Comparison of ENCODE assay signal across 8 cellular contexts in genomic region chr10:93702278-93703001, GRCh38. TPM values are rescaled to one million over a fixed set of nuclear protein-coding genes. Genes with fewer than 3 reads are reported as not detected.
DNase-seq lines count a peak whose midpoint lies in the region; ATAC-seq and TF ChIP-seq lines count a peak whose summit lies in the region.

Gene FRA10AC1 (minus strand): TSS chr10:93702592. CDS start chr10:93700106, 2,486 bp downstream.

- H3K36me3 ChIP-seq in endodermal cell (ENCODE audit: control insufficient read depth, insufficient read depth, low read length) = peaks cover 19% of the 10 kb centered on the region

- H3K27me3 Mint-ChIP-seq in endodermal cell (ENCODE audit: insufficient read depth) = no peaks in the 10 kb centered on the region

- H3K4me1 Mint-ChIP-seq in endodermal cell = peaks cover 12% of the 10 kb centered on the region

- H3K4me1 ChIP-seq in endodermal cell (ENCODE audit: control insufficient read depth, insufficient read depth, low read length) = no peaks in the 10 kb centered on the region

- no peaks in the 10 kb centered on the region for H3K9me3 Mint-ChIP-seq in endodermal cell

- 1% methylated on average over 29 to 51 of the region's 51 CpGs for WGBS in endodermal cell (ENCODE audit: insufficient coverage in 1 of 2, insufficient read length in 1 of 2), 2 experiments

- TF ChIP-seq CTCF in endodermal cell (conservative IDR thresholded peaks at IDR 0.05) = peak; percentile 76

- H3K27ac ChIP-seq in endodermal cell (ENCODE audit: low read depth, low read length) = peak within 1 kb of the TSS; percentile 75

- peak within 1 kb of the TSS; percentile 75 for H3K9ac ChIP-seq in endodermal cell (ENCODE audit: extremely low read depth, low read length, poor library complexity, severe bottlenecking)

- no peak within 1 kb of the TSS for H3K4me3 Mint-ChIP-seq in endodermal cell

- peak; percentile 61 for DNase-seq in COR-L47 (lab: John Stamatoyannopoulos, UW)
- peak; percentile 61 for DNase-seq in HS-5 (ENCODE audit: low read depth)
- DNase-seq in NK-92 (lab: John Stamatoyannopoulos, UW; ENCODE audit: unreplicated experiment) = peak; percentile 30
- peak; percentile 79 to 83 for DNase-seq in activated CD8-positive, alpha-beta memory T cell treated with anti-CD3 and anti-CD28 coated beads for 4 hours (ENCODE audit: low read depth in 2 of 2)
- peak; percentile 98 for DNase-seq in endodermal cell
- peak; percentile 97 for DNase-seq in mesenteric fat pad (ENCODE audit: low spot score)
- peak; percentile 76 for DNase-seq in stimulated activated CD8-positive, alpha-beta memory T cell treated with anti-CD3 and anti-CD28 coated beads, Interleukin-15, amount 100 ng/mL, for 1 hour (ENCODE audit: low read depth)

- H3K4me3 ChIP-seq in endodermal cell (ENCODE audit: low read length) = peak within 1 kb of the TSS; percentile 97

- H3K9me3 ChIP-seq in endodermal cell (ENCODE audit: control insufficient read depth, low read length) = no peaks in the 10 kb centered on the region

- H3K27ac Mint-ChIP-seq in endodermal cell = no peak within 1 kb of the TSS

- peaks cover 6% of the 10 kb centered on the region for H3K36me3 Mint-ChIP-seq in endodermal cell (ENCODE audit: low read depth)

- no peaks in the 10 kb centered on the region for H3K27me3 ChIP-seq in endodermal cell (ENCODE audit: control insufficient read depth, insufficient read depth, low read length, poor library complexity, severe bottlenecking)

- peak; percentile 70 for ATAC-seq in GM19468 (IDR thresholded peaks at IDR 0.05; ENCODE audit: extremely low read depth, unreplicated experiment)

RNA-seq across cellular contexts. Expression of gene FRA10AC1, which starts in this region (rescaled TPM):
- total RNA-seq in endodermal cell = 10 to 100 TPM; 16.5 to 28.3 TPM
- 19.9 TPM for polyA plus RNA-seq in endodermal cell (2013, experiment 1 of 2)
- polyA plus RNA-seq in endodermal cell (2013, experiment 2 of 2) = 27.4 TPM
- total RNA-seq in mesenteric fat pad = 18.4 TPM

Comparison
In these comparisons a context has a peak if more than half of its experiments do, and no peak if none do; other contexts are left out.
1. Peak in every context shown above with its lines: DNase-seq, ATAC-seq, H3K4me3 ChIP-seq and H3K27ac ChIP-seq.
2. DNase-seq: peak in every context shown above with its lines; median percentile 98 in endodermal cell; 97 in mesenteric fat pad; 81 in activated CD8-positive, alpha-beta memory T cell treated with anti-CD3 and anti-CD28 coated beads for 4 hours; 76 in stimulated activated CD8-positive, alpha-beta memory T cell treated with anti-CD3 and anti-CD28 coated beads, Interleukin-15, amount 100 ng/mL, for 1 hour; 61 in COR-L47; 61 in HS-5; 30 in NK-92.